17 cellular contexts compared by ENCODE assay signal in the genomic region with DNA sequence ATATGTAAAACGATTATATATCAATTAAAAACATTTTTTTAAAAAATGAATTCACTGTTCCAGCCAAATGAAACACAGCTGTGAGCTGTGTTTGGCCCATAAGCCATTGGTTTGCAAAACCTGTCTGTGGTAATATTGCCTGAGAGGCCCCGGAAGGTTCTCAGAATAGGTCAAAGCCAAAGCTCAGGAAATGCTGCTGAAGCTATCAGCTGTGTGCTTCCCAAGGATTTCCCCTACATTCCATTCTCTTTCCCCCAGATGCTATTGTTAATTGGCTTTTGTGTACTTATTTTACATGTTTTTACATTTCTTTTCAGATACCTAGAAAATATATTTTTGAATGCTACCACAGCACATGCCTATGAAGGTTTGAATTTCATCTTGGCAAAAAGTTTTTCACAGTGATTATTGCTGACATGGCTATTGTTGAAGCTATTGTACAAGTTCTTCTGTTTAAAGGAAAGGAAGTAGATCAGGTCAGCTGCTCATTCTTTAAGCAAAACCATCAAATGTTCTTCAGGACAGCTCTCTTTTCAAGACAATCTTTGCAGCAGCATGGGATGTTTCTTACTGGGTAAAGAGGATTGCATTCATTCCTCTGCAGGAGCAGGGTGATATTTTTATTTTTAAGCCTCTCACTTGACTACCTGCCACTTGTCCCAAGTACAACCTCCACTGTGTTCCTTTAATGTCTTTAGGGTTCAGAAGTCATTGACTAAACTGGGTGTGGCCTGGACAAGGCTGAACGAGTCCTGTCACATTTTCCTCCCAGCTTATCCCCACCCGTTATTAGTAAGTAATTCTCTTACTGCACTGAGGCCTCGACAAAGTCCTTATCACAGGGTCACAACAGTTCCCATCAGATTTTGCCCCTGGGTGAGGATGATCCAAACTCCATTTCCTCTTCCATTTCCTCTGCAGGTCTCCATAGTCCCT. TPM values are rescaled to one million over a fixed set of nuclear protein-coding genes. Genes with fewer than 3 reads are reported as not detected.
DNase-seq lines count a peak whose midpoint lies in the region; ATAC-seq and TF ChIP-seq lines count a peak whose summit lies in the region.
"Had no signal": no experiment of that assay in that cellular context is flagged by ENCODE, and none has a peak within 500 bp of the region (broad histone marks: within the 10 kb centered on the region; RNA-seq: fewer than 3 reads in every experiment).

No MANE protein-coding gene starts in this region.

- no peak for ATAC-seq in HG02623 (IDR thresholded peaks at IDR 0.05; ENCODE audit: unreplicated experiment)

- intact Hi-C loops in esophagus squamous epithelium (cut with DNase I), result no loop called here

- no peak for TF ChIP-seq POLR2A in esophagus squamous epithelium (IDR thresholded peaks at IDR 0.05)

- no peaks in the 10 kb centered on the region for H3K9me3 ChIP-seq in H9 (ENCODE audit: control insufficient read depth, low read depth, low read length)
- H3K9me3 ChIP-seq in SK-N-MC (ENCODE audit: low read depth, low read length), result no peaks in the 10 kb centered on the region
- H3K9me3 ChIP-seq in esophagus squamous epithelium, result no peaks in the 10 kb centered on the region
- no peaks in the 10 kb centered on the region for H3K9me3 ChIP-seq in mesenchymal stem cell (ENCODE audit: control insufficient read depth, low read length)
- H3K9me3 ChIP-seq: thoracic aorta had no signal

- no peak overlapping the region for H3K56ac ChIP-seq in H9 (ENCODE audit: insufficient read length, low read depth, low read length)

- H3K4me2 ChIP-seq in H9 (ENCODE audit: insufficient read depth, insufficient read length, low read length), result no peak overlapping the region
- H3K4me2 ChIP-seq in mesenchymal stem cell (ENCODE audit: low read length, poor library complexity, severe bottlenecking), result no peak overlapping the region

- H3K14ac ChIP-seq in H9 (ENCODE audit: insufficient read depth, low read length), result no peak overlapping the region
- no peak overlapping the region for H3K14ac ChIP-seq in mesenchymal stem cell (ENCODE audit: low read length in 2 of 2)

- no peak overlapping the region for H3K4me3 Mint-ChIP-seq in H9
- H3K4me3 Mint-ChIP-seq: activated CD4-positive, alpha-beta T cell treated with anti-CD3 and anti-CD28 coated beads, Interleukin-2, amount 10 ng/mL, durations not matched to agents 7 days and 5 days; activated naive CD8-positive, alpha-beta T cell had no signal

- no peaks in the 10 kb centered on the region for H4K20me1 ChIP-seq in H9 (ENCODE audit: control insufficient read depth, insufficient read depth, insufficient read length)

- no peak overlapping the region for H3T11ph ChIP-seq in H9 (ENCODE audit: low read length)

- H3K4ac ChIP-seq in H9 (ENCODE audit: low read depth, low read length) (no peak overlapping the region), mesenchymal stem cell (ENCODE audit: low read depth in 1 of 2, low read length in 2 of 2) (no peak overlapping the region)

- peaks cover 0 to 2% of the 10 kb centered on the region in 2 experiments; a peak in 1 of 5 replicates for H3K9me3 Mint-ChIP-seq in H9
- H3K9me3 Mint-ChIP-seq: activated CD4-positive, alpha-beta T cell treated with anti-CD3 and anti-CD28 coated beads, Interleukin-2, amount 10 ng/mL, durations not matched to agents 7 days and 5 days had no signal

- H2BK12ac ChIP-seq in H9 (ENCODE audit: insufficient read length, low read depth, low read length) (no peak overlapping the region), mesenchymal stem cell (ENCODE audit: low read length in 2 of 2) (no peak overlapping the region)

- H2BK20ac ChIP-seq in H9 (ENCODE audit: low read depth, low read length, poor library complexity, severe bottlenecking), result no peak overlapping the region

- no peak overlapping the region for H2BK120ac ChIP-seq in H9 (ENCODE audit: low read depth, low read length, poor library complexity, severe bottlenecking)
- no peak overlapping the region for H2BK120ac ChIP-seq in mesenchymal stem cell (ENCODE audit: low read depth, low read length)

- H3K79me2 ChIP-seq in H9 (ENCODE audit: insufficient read depth, low read length), result no peaks in the 10 kb centered on the region

- H3K23me2 ChIP-seq in H9 (ENCODE audit: insufficient read length, low read depth, low read length, poor library complexity, severe bottlenecking), result no peaks in the 10 kb centered on the region

- peak overlapping the region in 2 of 3 experiments; percentile 5 to 25; a peak in 2 of 7 replicates for H3K27ac Mint-ChIP-seq in H9
- H3K27ac Mint-ChIP-seq: activated CD4-positive, alpha-beta T cell treated with anti-CD3 and anti-CD28 coated beads, Interleukin-2, amount 10 ng/mL, durations not matched to agents 7 days and 5 days; activated naive CD8-positive, alpha-beta T cell had no signal

- WGBS in H9 (ENCODE audit: extremely low coverage, insufficient read length, low lambda C conversion rate), result no CpG with 5 or more reads among the region's 5 CpGs
- 19 to 20% methylated on average over 5 of the region's 5 CpGs for WGBS in esophagus squamous epithelium, 2 donors
- WGBS in mesenchymal stem cell, result 57% methylated on average over 4 of the region's 5 CpGs

- H2BK5ac ChIP-seq in H9 (ENCODE audit: insufficient read length, low read length) (no peak overlapping the region), mesenchymal stem cell (ENCODE audit: low read depth, low read length, poor library complexity, severe bottlenecking) (no peak overlapping the region)

- peaks cover 8% of the 10 kb centered on the region for H3K4me1 ChIP-seq in H9 (ENCODE audit: insufficient read depth, low read length)
- H3K4me1 ChIP-seq in esophagus squamous epithelium, result peaks cover 0 to 36% (median 14%) of the 10 kb centered on the region in 3 donors
- peaks cover 5% of the 10 kb centered on the region for H3K4me1 ChIP-seq in mesenchymal stem cell (ENCODE audit: control insufficient read depth, insufficient read depth, low read depth, low read length)

- H3K27me3 ChIP-seq in H9 (ENCODE audit: insufficient read depth, low read length), result no peaks in the 10 kb centered on the region
- H3K27me3 ChIP-seq in esophagus squamous epithelium, result peaks cover 0 to 4% (median 0%) of the 10 kb centered on the region in 4 donors
- H3K27me3 ChIP-seq in mesenchymal stem cell (ENCODE audit: control insufficient read depth in 1 of 2, insufficient read depth in 1 of 2, low read length in 2 of 2), result no peaks in the 10 kb centered on the region

- H3K36me3 ChIP-seq in SK-N-MC (ENCODE audit: insufficient read depth, low read length) (no peaks in the 10 kb centered on the region), esophagus squamous epithelium (no peaks in the 10 kb centered on the region), mesenchymal stem cell (ENCODE audit: control insufficient read depth in 1 of 2, insufficient read depth in 2 of 2, low read depth in 1 of 2, low read length in 2 of 2) (no peaks in the 10 kb centered on the region)
- H3K36me3 ChIP-seq: thoracic aorta had no signal

- H3K23ac ChIP-seq in H9 (ENCODE audit: insufficient read length, low read depth, low read length), result no peak overlapping the region
- no peak overlapping the region for H3K23ac ChIP-seq in mesenchymal stem cell (ENCODE audit: low read length in 2 of 2)

- no peaks in the 10 kb centered on the region; a peak in 1 of 7 replicates for H3K36me3 Mint-ChIP-seq in H9 (ENCODE audit: insufficient read depth in 1 of 3, low read depth in 3 of 3)
- H3K36me3 Mint-ChIP-seq: activated naive CD8-positive, alpha-beta T cell had no signal

- H2AFZ ChIP-seq in H9 (ENCODE audit: low read length) (no peak overlapping the region), mesenchymal stem cell (ENCODE audit: low read depth, low read length) (no peak overlapping the region)

- no peak overlapping the region; the same call in 1 of the 2 replicates for H3K4me3 ChIP-seq in SK-N-MC
- no peak overlapping the region for H3K4me3 ChIP-seq in esophagus squamous epithelium
- H3K4me3 ChIP-seq in mesenchymal stem cell (ENCODE audit: insufficient read depth in 1 of 2, low read depth in 1 of 2, low read length in 2 of 2), result no peak overlapping the region
- H3K4me3 ChIP-seq: thoracic aorta had no signal

- no peak for TF ChIP-seq CTCF in H9 (conservative IDR thresholded peaks at IDR 0.05)
- no peak for TF ChIP-seq CTCF in esophagus squamous epithelium (IDR thresholded peaks at IDR 0.05)

- peaks cover 30 to 31% of the 10 kb centered on the region in 2 experiments for H3K4me1 Mint-ChIP-seq in H9
- H3K4me1 Mint-ChIP-seq: activated CD4-positive, alpha-beta T cell treated with anti-CD3 and anti-CD28 coated beads, Interleukin-2, amount 10 ng/mL, durations not matched to agents 7 days and 5 days had no signal

- H3K79me1 ChIP-seq in H9 (ENCODE audit: insufficient read depth, low read depth, low read length, poor library complexity, severe bottlenecking) (no peaks in the 10 kb centered on the region), mesenchymal stem cell (replicated peaks; ENCODE audit: low read length, poor library complexity, severe bottlenecking) (no peaks in the 10 kb centered on the region)

- H2AK5ac ChIP-seq in H9 (ENCODE audit: insufficient read length, low read length) (no peak overlapping the region), mesenchymal stem cell (ENCODE audit: low read length, severe bottlenecking) (no peak overlapping the region)

- DNase-seq in H9, result no peak
- no peak for DNase-seq in SK-N-MC (ENCODE audit: low read depth, low spot score)
- DNase-seq in esophagus squamous epithelium (lab: John Stamatoyannopoulos, UW), result no peak
- DNase-seq in mesenchymal stem cell, result peak; percentile 30
- no peak for DNase-seq in substantia nigra (lab: John Stamatoyannopoulos, UW)
- DNase-seq in NCI-H748 (lab: John Stamatoyannopoulos, UW; ENCODE audit: unreplicated experiment), result no peak
- no peak for DNase-seq in activated CD8-positive, alpha-beta memory T cell treated with anti-CD3 and anti-CD28 coated beads, Interleukin-2, amount 50 U/mL, for 4 hours
- DNase-seq: activated CD4-positive, alpha-beta T cell treated with anti-CD3 and anti-CD28 coated beads, Interleukin-2, amount 10 ng/mL, durations not matched to agents 7 days and 5 days; Calu3; kidney; MV-4-11; NCI-H2029 treated with DMSO at 0.1 percent for 48 hours; NCI-H524; stimulated activated CD4-positive, alpha-beta T cell treated with anti-CD3 and anti-CD28 coated beads, Interleukin-4, amount 100 ng/mL, for 24 hours had no signal

- H3K27ac ChIP-seq in H9 (ENCODE audit: insufficient read length, low read depth, low read length), result no peak overlapping the region
- peak overlapping the region; percentile 27 for H3K27ac ChIP-seq in SK-N-MC
- H3K27ac ChIP-seq in esophagus squamous epithelium, result peak overlapping the region in 3 of 4 donors; percentile 41 to 78 (median 52)
- H3K27ac ChIP-seq in mesenchymal stem cell (ENCODE audit: low read length, poor library complexity, severe bottlenecking), result no peak overlapping the region
- no peak overlapping the region for H3K27ac ChIP-seq in substantia nigra (ENCODE audit: low read depth, low read length, poor library complexity, severe bottlenecking)
- H3K27ac ChIP-seq: thoracic aorta had no signal

- H3K9ac ChIP-seq in H9 (ENCODE audit: extremely low read depth, insufficient read length, low read length), result no peak overlapping the region
- no peak overlapping the region for H3K9ac ChIP-seq in SK-N-MC (ENCODE audit: insufficient read length)
- no peak overlapping the region for H3K9ac ChIP-seq in mesenchymal stem cell (ENCODE audit: low read length)

- H3K18ac ChIP-seq in H9 (ENCODE audit: insufficient read length, low read depth, low read length), result no peak overlapping the region
- no peak overlapping the region for H3K18ac ChIP-seq in mesenchymal stem cell (ENCODE audit: low read depth in 1 of 2, low read length in 2 of 2)

- H4K8ac ChIP-seq in H9 (replicated peaks; ENCODE audit: insufficient read length, low read depth, low read length) (no peak overlapping the region), mesenchymal stem cell (ENCODE audit: low read length) (no peak overlapping the region)

- no peak overlapping the region for H2BK15ac ChIP-seq in H9 (ENCODE audit: low read depth, low read length)
- no peak overlapping the region for H2BK15ac ChIP-seq in mesenchymal stem cell (ENCODE audit: low read depth, poor library complexity, severe bottlenecking)

- H3K27me3 Mint-ChIP-seq in H9 (ENCODE audit: low read depth), result peaks cover 5% of the 10 kb centered on the region

- no peak overlapping the region for H4K5ac ChIP-seq in H9 (ENCODE audit: insufficient read length, low read depth, low read length)

- H4K91ac ChIP-seq in H9 (ENCODE audit: insufficient read length, low read depth, low read length) (no peak overlapping the region), mesenchymal stem cell (ENCODE audit: low read length) (no peak overlapping the region)

RNA-seq across cellular contexts. Expression of gene BNC1, which starts 26.3 kb away (rescaled TPM):
- total RNA-seq in H9 (2021), result not detected in 2 replicates
- 10 to 100 TPM; 21.2 to 38.3 (median 26.7) TPM for total RNA-seq in esophagus squamous epithelium
- 2.7 TPM for polyA plus RNA-seq in mesenchymal stem cell (2013, experiment 1 of 2)
- 2.7 TPM for polyA plus RNA-seq in mesenchymal stem cell (2013, experiment 2 of 2)
- total RNA-seq: activated CD4-positive, alpha-beta T cell treated with anti-CD3 and anti-CD28 coated beads, Interleukin-2, amount 10 ng/mL, durations not matched to agents 7 days and 5 days; Calu3 had no signal

Comparison
In these comparisons a context has a peak if more than half of its experiments do, and no peak if none do; other contexts are left out.
1. H3K27ac ChIP-seq: peak in SK-N-MC (single experiment) and esophagus squamous epithelium (3 of 4); none in H9 (single experiment), mesenchymal stem cell (single experiment) and substantia nigra (single experiment).
2. RNA of gene BNC1, which starts 26.3 kb away (total RNA-seq): 21.2 to 38.3 TPM in esophagus squamous epithelium; not detected in H9; every median in the first group is over 10 times any median in the second.